ENCODE assay signal across 1 cellular context in the genomic region with DNA sequence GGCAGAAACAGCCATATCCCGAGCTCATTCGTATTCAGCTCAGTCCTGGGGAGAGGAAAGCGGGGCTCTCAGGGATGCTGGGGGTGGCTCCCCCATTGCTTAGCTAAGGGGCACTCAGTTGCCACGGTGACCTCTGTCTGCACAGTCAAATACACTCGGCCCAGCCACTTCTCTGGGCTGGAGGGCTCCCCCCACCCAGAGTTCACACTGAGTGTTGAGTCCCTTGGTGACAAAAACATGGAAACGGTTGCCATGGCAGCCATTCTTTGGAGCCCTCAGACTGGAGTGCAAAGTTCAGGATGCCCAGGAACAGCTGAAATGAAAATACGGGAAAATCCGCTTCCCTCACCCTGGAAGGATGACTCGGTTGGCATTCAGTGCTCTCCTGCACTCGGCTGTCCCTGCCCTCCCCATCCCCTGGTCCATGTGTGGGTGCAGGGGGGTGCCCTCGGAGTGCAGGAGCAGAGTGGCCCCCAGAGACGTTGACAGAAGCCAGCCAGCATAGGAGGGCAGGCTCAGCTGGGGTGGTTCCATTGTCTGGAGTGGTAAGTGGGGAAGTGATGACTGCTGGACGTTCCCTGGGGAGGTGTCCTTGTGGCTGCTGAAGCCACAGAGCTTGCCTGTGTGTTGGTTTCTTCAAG.
TF ChIP-seq lines count a peak whose summit lies in the region.

No MANE protein-coding gene starts in this region.

TF ChIP-seq in HepG2, 621 proteins besides CTCF, POLR2A, EP300 and RAD21 (continued from another document):
- TF ChIP-seq CHCHD3 (CRISPR knock-in tag; IDR thresholded peaks at IDR 0.05) (no peak), MAF1 (CRISPR knock-in tag; IDR thresholded peaks at IDR 0.05; ENCODE audit: borderline replicate concordance) (no peak), HNF4G (IDR thresholded peaks at IDR 0.05; ENCODE audit: borderline replicate concordance, low read depth, low read length) (peak; percentile 61; the same call in 1 of the 2 replicates), HNF4G (CRISPR knock-in tag; IDR thresholded peaks at IDR 0.05; ENCODE audit: borderline replicate concordance, low read depth) (no peak), PPARG (CRISPR knock-in tag; conservative IDR thresholded peaks at IDR 0.05) (0 out of 2 replicates have a peak, but pooled peaks have one; percentile 10), FOXK2 (IDR thresholded peaks at IDR 0.05) (0 out of 2 replicates have a peak, but pooled peaks have one; percentile 26), HNF4A (CRISPR knock-in tag; IDR thresholded peaks at IDR 0.05) (peak; percentile 83), ZFP82 (CRISPR knock-in tag; IDR thresholded peaks at IDR 0.05; ENCODE audit: borderline replicate concordance) (no peak), RBM22 (optimal IDR thresholded peaks at IDR 0.05; ENCODE audit: low read length) (peak; percentile 79), RFX5 (IDR thresholded peaks at IDR 0.05; ENCODE audit: low read depth, low read length) (peak; percentile 66; the same call in 1 of the 2 replicates), TSC22D2 (CRISPR knock-in tag; IDR thresholded peaks at IDR 0.05; ENCODE audit: borderline replicate concordance) (no peak), SCMH1 (CRISPR knock-in tag; IDR thresholded peaks at IDR 0.05; ENCODE audit: borderline replicate concordance) (no peak), ZSCAN29 (CRISPR knock-in tag; conservative IDR thresholded peaks at IDR 0.05) (peak; percentile 69; the same call in 1 of the 2 replicates)
- TF ChIP-seq, protein P1, sequence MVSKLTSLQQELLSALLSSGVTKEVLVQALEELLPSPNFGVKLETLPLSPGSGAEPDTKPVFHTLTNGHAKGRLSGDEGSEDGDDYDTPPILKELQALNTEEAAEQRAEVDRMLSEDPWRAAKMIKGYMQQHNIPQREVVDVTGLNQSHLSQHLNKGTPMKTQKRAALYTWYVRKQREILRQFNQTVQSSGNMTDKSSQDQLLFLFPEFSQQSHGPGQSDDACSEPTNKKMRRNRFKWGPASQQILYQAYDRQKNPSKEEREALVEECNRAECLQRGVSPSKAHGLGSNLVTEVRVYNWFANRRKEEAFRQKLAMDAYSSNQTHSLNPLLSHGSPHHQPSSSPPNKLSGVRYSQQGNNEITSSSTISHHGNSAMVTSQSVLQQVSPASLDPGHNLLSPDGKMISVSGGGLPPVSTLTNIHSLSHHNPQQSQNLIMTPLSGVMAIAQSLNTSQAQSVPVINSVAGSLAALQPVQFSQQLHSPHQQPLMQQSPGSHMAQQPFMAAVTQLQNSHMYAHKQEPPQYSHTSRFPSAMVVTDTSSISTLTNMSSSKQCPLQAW (CRISPR knock-in tag; IDR thresholded peaks at IDR 0.05) = no peak
- TF ChIP-seq, protein P2, sequence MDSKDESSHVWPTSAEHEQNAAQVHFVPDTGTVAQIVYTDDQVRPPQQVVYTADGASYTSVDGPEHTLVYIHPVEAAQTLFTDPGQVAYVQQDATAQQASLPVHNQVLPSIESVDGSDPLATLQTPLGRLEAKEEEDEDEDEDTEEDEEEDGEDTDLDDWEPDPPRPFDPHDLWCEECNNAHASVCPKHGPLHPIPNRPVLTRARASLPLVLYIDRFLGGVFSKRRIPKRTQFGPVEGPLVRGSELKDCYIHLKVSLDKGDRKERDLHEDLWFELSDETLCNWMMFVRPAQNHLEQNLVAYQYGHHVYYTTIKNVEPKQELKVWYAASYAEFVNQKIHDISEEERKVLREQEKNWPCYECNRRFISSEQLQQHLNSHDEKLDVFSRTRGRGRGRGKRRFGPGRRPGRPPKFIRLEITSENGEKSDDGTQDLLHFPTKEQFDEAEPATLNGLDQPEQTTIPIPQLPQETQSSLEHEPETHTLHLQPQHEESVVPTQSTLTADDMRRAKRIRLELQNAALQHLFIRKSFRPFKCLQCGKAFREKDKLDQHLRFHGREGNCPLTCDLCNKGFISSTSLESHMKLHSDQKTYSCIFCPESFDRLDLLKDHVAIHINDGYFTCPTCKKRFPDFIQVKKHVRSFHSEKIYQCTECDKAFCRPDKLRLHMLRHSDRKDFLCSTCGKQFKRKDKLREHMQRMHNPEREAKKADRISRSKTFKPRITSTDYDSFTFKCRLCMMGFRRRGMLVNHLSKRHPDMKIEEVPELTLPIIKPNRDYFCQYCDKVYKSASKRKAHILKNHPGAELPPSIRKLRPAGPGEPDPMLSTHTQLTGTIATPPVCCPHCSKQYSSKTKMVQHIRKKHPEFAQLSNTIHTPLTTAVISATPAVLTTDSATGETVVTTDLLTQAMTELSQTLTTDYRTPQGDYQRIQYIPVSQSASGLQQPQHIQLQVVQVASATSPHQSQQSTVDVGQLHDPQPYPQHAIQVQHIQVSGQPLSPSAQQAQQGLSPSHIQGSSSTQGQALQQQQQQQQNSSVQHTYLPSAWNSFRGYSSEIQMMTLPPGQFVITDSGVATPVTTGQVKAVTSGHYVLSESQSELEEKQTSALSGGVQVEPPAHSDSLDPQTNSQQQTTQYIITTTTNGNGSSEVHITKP (CRISPR knock-in tag; IDR thresholded peaks at IDR 0.05; ENCODE audit: low read depth) = 0 out of 2 replicates have a peak, but pooled peaks have one; percentile 31
